Comparison of ENCODE assay signal across 8 cellular contexts in the genomic region with DNA sequence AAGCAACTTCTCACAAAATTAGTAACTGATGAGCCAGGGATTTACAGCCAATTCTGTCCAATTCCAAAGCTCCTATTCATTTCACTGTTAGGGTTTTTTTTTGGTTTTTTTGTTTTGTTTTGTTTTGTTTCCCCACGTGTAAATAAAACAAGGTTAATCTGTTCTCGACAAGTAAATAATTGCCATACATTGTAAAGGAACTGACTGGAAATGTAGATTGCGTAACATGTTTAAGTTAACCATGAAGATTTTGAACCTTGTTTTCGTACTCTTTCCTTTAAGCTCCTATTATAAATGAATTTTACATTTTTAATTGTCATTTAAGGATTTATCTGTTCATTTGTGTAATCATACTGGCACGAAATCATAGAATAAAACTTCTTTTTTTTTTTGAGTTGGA. TPM values are rescaled to one million over a fixed set of nuclear protein-coding genes. Genes with fewer than 3 reads are reported as not detected.
"Had no signal": no experiment of that assay in that cellular context is flagged by ENCODE, and none has a peak within 500 bp of the region (broad histone marks: within the 10 kb centered on the region; RNA-seq: fewer than 3 reads in every experiment).

No MANE protein-coding gene starts in this region.

- H3K27me3 Mint-ChIP-seq: IgD-negative memory B cell had no signal

- H3K9me3 ChIP-seq: HAP-1 had no signal

- DNase-seq: H7, HFFc6, KG1 had no signal

- H3K27ac ChIP-seq: HL-60 had no signal

- H3K27ac Mint-ChIP-seq: GM23338, HFFc6, IgD-negative memory B cell had no signal

- H3K36me3 ChIP-seq: HAP-1 had no signal

- H3K4me3 Mint-ChIP-seq: GM23338, HFFc6, IgD-negative memory B cell had no signal

- H3K4me2 ChIP-seq: GM23338 had no signal

- H3K4me1 Mint-ChIP-seq: GM23338, IgD-negative memory B cell had no signal

- H3K4me1 ChIP-seq: HAP-1 had no signal

- H3K36me3 Mint-ChIP-seq: IgD-negative memory B cell had no signal

- H3K9me3 Mint-ChIP-seq: GM23338 had no signal

- H2AFZ ChIP-seq: GM23338 had no signal

- H3K4me3 ChIP-seq: GM23338, HAP-1 had no signal

- ATAC-seq: GM23338, HCT116 had no signal

RNA-seq across cellular contexts. Expression of gene FOXP2, which starts 42.0 kb away (rescaled TPM):
- polyA plus RNA-seq: IgD-negative memory B cell had no signal
